Comparison of ENCODE assay signal across 8 cellular contexts in genomic region chr1:178501705-178502329, GRCh38. TPM values are rescaled to one million over a fixed set of nuclear protein-coding genes. Genes with fewer than 3 reads are reported as not detected.
DNase-seq lines count a peak whose midpoint lies in the region; ATAC-seq and TF ChIP-seq lines count a peak whose summit lies in the region.

No MANE protein-coding gene starts in this region.

- TF ChIP-seq CTCF in DND-41 (IDR thresholded peaks at IDR 0.05; ENCODE audit: borderline replicate concordance, extremely low read depth, low read length, poor library complexity, severe bottlenecking), result peak; percentile 86
- TF ChIP-seq CTCF in heart right ventricle (IDR thresholded peaks at IDR 0.05), result peak; percentile 75 to 94 (median 92)

- H3K79me2 ChIP-seq in DND-41 (ENCODE audit: insufficient read depth, low read length), result no peaks in the 10 kb centered on the region

- 25 to 36% methylated on average over 5 of the region's 5 CpGs for WGBS in heart right ventricle, 2 donors

- H3K9me3 ChIP-seq in DND-41 (ENCODE audit: insufficient read depth, low read length, severe bottlenecking) (no peaks in the 10 kb centered on the region), heart right ventricle (no peaks in the 10 kb centered on the region)

- no peak overlapping the region for H3K4me2 ChIP-seq in DND-41 (ENCODE audit: insufficient read depth, low read length)

- H3K36me3 ChIP-seq in DND-41 (ENCODE audit: insufficient read depth, low read length), result no peaks in the 10 kb centered on the region
- H3K36me3 ChIP-seq in heart right ventricle, result no peaks in the 10 kb centered on the region

- DNase-seq in DND-41, result peak; percentile 66
- DNase-seq in HUDEP-2 (lab: John Stamatoyannopoulos, UW; ENCODE audit: unreplicated experiment in 76 of 76), result peak in 63 of 76 experiments; percentile 2 to 77 (median 43)
- DNase-seq in OCI-M1 (lab: John Stamatoyannopoulos, UW), result peak; percentile 83
- peak; percentile 33 for DNase-seq in activated naive CD4-positive, alpha-beta T cell treated with anti-CD3 and anti-CD28 coated beads, Interleukin-2, amount 50 U/mL, for 16 hours
- DNase-seq in heart right ventricle, result peak; percentile 66 to 76
- peak; percentile 48 for DNase-seq in renal cortical epithelial cell (ENCODE audit: low read depth)

- H3K4me3 ChIP-seq in DND-41 (ENCODE audit: low read depth in 1 of 2, low read length in 2 of 2) (no peak overlapping the region), heart right ventricle (no peak overlapping the region)

- intact Hi-C loops in heart right ventricle (cut with DNase I), result loop anchor here in 8 of 10 donors (2.0 to 10.0 kb wide), 3 partner anchors 190 to 197 kb away; no protein-coding TSS in a partner anchor

- no peaks in the 10 kb centered on the region for H3K4me1 ChIP-seq in DND-41 (ENCODE audit: insufficient read depth, low read length)
- peaks cover 0 to 6% (median 0%) of the 10 kb centered on the region in 9 donors for H3K4me1 ChIP-seq in heart right ventricle

- H3K9ac ChIP-seq in DND-41 (ENCODE audit: low read depth, low read length), result no peak overlapping the region

- ATAC-seq in DND-41 (ENCODE audit: insufficient read depth, low read depth) (peak; percentile 94), GM21515 (IDR thresholded peaks at IDR 0.05; ENCODE audit: unreplicated experiment) (peak; percentile 82), heart right ventricle (peak; percentile 64 to 89 (median 78)), GM19023 (IDR thresholded peaks at IDR 0.05; ENCODE audit: unreplicated experiment) (no peak)

- no peak overlapping the region for H3K27ac ChIP-seq in DND-41 (ENCODE audit: low read length)
- no peak overlapping the region for H3K27ac ChIP-seq in heart right ventricle

- no peaks in the 10 kb centered on the region for H4K20me1 ChIP-seq in DND-41 (ENCODE audit: insufficient read depth, low read length)

- H2AFZ ChIP-seq in DND-41 (ENCODE audit: low read depth, low read length), result no peak overlapping the region

- no peaks in the 10 kb centered on the region for H3K27me3 ChIP-seq in DND-41 (ENCODE audit: insufficient read depth, low read length, poor library complexity)
- no peaks in the 10 kb centered on the region for H3K27me3 ChIP-seq in heart right ventricle

RNA-seq across cellular contexts. Expression of gene CLEC20A, which starts 5.1 kb away (rescaled TPM):
- total RNA-seq in heart right ventricle (not detected), renal cortical epithelial cell (not detected in 2 replicates)
- polyA plus RNA-seq in heart right ventricle, result not detected

RNA-seq across cellular contexts. Expression of gene TEX35, which starts 11.1 kb away (rescaled TPM):
- total RNA-seq in heart right ventricle, result under 1 TPM in 2 of 10 donors, not detected in 8; 0.09 to 0.56 TPM
- under 1 TPM in 1 of 2 donors, not detected in 1; 0.03 TPM for polyA plus RNA-seq in heart right ventricle
- not detected in 2 replicates for total RNA-seq in renal cortical epithelial cell

Comparison
In these comparisons a context has a peak if more than half of its experiments do, and no peak if none do; other contexts are left out.
1. DNase-seq: peak in every context shown above with its lines; median percentile 83 in OCI-M1; 71 in heart right ventricle; 66 in DND-41; 48 in renal cortical epithelial cell; 43 in HUDEP-2; 33 in activated naive CD4-positive, alpha-beta T cell treated with anti-CD3 and anti-CD28 coated beads, Interleukin-2, amount 50 U/mL, for 16 hours.